ENCODE assay signal across 1 cellular context in the genomic region with DNA sequence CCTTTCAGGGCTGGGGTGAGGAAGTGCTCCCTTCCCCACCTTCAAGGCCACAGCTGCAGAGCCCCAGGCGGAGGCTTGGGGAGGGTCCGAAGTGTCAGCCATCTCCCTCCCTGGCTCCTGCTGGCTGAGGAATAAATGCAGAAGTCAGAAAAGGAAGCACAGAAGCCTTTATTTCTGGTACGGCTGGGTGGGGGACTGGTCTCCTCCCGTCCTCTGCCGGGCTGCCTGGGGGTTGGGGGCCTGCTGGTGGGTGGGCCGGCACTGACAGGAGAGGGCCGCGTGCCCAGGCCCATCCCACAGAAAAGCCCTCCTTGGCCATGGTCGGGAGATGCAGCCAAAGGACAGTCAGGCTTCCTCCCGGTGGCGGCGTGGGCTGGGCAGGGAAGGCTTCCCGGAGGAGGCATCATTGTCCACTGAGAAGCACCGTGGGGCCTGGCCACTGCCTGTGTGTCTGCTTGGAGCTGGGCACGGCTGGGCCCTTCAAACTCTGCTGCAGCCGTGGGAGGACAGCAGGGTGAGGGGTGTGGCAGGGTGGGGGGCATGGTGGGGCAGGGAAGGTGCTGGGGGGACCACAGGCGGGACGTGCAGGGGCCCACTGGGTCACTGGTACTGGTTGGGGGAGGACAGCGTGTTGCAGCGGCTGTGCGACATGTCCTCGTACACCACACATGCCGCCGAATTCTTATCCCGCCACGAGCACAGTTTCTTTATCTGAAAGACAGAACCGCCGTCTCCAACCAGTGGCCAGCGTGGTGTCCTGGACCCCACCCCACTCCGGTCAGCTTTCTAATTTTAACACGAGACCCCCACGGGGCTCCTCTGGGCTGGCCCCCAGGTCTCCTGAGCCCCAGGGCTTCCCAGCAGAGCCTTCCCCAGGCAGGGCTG.
TF ChIP-seq lines count a peak whose summit lies in the region.

No MANE protein-coding gene starts in this region.

TF ChIP-seq in K562, 482 proteins besides CTCF, POLR2A, EP300 and RAD21 (continues in another document):
- TF ChIP-seq CBX3 (IDR thresholded peaks at IDR 0.05; ENCODE audit: borderline replicate concordance in 1 of 2, low read length in 2 of 2) = no peak
- no peak for TF ChIP-seq GTF2F1 (IDR thresholded peaks at IDR 0.05; ENCODE audit: low read depth, low read length)
- TF ChIP-seq, protein P1, sequence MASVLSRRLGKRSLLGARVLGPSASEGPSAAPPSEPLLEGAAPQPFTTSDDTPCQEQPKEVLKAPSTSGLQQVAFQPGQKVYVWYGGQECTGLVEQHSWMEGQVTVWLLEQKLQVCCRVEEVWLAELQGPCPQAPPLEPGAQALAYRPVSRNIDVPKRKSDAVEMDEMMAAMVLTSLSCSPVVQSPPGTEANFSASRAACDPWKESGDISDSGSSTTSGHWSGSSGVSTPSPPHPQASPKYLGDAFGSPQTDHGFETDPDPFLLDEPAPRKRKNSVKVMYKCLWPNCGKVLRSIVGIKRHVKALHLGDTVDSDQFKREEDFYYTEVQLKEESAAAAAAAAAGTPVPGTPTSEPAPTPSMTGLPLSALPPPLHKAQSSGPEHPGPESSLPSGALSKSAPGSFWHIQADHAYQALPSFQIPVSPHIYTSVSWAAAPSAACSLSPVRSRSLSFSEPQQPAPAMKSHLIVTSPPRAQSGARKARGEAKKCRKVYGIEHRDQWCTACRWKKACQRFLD (CRISPR knock-in tag; IDR thresholded peaks at IDR 0.05) = no peak
- no peak for TF ChIP-seq NCOA1 (IDR thresholded peaks at IDR 0.05; ENCODE audit: low read depth)
- TF ChIP-seq BRD9 (IDR thresholded peaks at IDR 0.05; ENCODE audit: low read depth, partially characterized antibody) = no peak
- no peak for TF ChIP-seq ZBTB33 (CRISPR knock-in tag; IDR thresholded peaks at IDR 0.05)
- TF ChIP-seq ZNF639 (CRISPR knock-in tag; conservative IDR thresholded peaks at IDR 0.05 in 1 of 2, IDR thresholded peaks at IDR 0.05 in 1 of 2) = no peak
- no peak for TF ChIP-seq SLC30A9 (CRISPR knock-in tag; IDR thresholded peaks at IDR 0.05)
- peak; percentile 20 for TF ChIP-seq PCBP1 (IDR thresholded peaks at IDR 0.05; ENCODE audit: low read depth, low read length, poor library complexity, severe bottlenecking)
- no peak for TF ChIP-seq MED1 (CRISPR knock-in tag; IDR thresholded peaks at IDR 0.05; ENCODE audit: borderline replicate concordance)
- no peak for TF ChIP-seq ZNF384 (IDR thresholded peaks at IDR 0.05; ENCODE audit: low read depth, low read length)
- no peak for TF ChIP-seq U2AF1 (optimal IDR thresholded peaks at IDR 0.05; ENCODE audit: low read depth, low read length)
- no peak for TF ChIP-seq THRB (CRISPR knock-in tag; conservative IDR thresholded peaks at IDR 0.05)
- no peak for TF ChIP-seq MCM5 (IDR thresholded peaks at IDR 0.05; ENCODE audit: low read depth)
- no peak for TF ChIP-seq NCOA6 (IDR thresholded peaks at IDR 0.05)
- peak; percentile 36; the same call in 1 of the 2 replicates for TF ChIP-seq SPI1 (IDR thresholded peaks at IDR 0.05; ENCODE audit: borderline replicate concordance, low read depth, low read length)
- no peak for TF ChIP-seq ZBED1 (IDR thresholded peaks at IDR 0.05)
- TF ChIP-seq PHTF2 (CRISPR knock-in tag; IDR thresholded peaks at IDR 0.05) = no peak
- no peak for TF ChIP-seq MCM7 (IDR thresholded peaks at IDR 0.05)
- TF ChIP-seq ZNF551 (CRISPR knock-in tag; IDR thresholded peaks at IDR 0.05) = no peak
- TF ChIP-seq RBFOX2 (IDR thresholded peaks at IDR 0.05; ENCODE audit: low read depth, low read length) = no peak
- no peak for TF ChIP-seq NR1H2 (CRISPR knock-in tag; IDR thresholded peaks at IDR 0.05)
- no peak for TF ChIP-seq E2F8 (IDR thresholded peaks at IDR 0.05; ENCODE audit: low read depth, partially characterized antibody)
- TF ChIP-seq, protein P2, sequence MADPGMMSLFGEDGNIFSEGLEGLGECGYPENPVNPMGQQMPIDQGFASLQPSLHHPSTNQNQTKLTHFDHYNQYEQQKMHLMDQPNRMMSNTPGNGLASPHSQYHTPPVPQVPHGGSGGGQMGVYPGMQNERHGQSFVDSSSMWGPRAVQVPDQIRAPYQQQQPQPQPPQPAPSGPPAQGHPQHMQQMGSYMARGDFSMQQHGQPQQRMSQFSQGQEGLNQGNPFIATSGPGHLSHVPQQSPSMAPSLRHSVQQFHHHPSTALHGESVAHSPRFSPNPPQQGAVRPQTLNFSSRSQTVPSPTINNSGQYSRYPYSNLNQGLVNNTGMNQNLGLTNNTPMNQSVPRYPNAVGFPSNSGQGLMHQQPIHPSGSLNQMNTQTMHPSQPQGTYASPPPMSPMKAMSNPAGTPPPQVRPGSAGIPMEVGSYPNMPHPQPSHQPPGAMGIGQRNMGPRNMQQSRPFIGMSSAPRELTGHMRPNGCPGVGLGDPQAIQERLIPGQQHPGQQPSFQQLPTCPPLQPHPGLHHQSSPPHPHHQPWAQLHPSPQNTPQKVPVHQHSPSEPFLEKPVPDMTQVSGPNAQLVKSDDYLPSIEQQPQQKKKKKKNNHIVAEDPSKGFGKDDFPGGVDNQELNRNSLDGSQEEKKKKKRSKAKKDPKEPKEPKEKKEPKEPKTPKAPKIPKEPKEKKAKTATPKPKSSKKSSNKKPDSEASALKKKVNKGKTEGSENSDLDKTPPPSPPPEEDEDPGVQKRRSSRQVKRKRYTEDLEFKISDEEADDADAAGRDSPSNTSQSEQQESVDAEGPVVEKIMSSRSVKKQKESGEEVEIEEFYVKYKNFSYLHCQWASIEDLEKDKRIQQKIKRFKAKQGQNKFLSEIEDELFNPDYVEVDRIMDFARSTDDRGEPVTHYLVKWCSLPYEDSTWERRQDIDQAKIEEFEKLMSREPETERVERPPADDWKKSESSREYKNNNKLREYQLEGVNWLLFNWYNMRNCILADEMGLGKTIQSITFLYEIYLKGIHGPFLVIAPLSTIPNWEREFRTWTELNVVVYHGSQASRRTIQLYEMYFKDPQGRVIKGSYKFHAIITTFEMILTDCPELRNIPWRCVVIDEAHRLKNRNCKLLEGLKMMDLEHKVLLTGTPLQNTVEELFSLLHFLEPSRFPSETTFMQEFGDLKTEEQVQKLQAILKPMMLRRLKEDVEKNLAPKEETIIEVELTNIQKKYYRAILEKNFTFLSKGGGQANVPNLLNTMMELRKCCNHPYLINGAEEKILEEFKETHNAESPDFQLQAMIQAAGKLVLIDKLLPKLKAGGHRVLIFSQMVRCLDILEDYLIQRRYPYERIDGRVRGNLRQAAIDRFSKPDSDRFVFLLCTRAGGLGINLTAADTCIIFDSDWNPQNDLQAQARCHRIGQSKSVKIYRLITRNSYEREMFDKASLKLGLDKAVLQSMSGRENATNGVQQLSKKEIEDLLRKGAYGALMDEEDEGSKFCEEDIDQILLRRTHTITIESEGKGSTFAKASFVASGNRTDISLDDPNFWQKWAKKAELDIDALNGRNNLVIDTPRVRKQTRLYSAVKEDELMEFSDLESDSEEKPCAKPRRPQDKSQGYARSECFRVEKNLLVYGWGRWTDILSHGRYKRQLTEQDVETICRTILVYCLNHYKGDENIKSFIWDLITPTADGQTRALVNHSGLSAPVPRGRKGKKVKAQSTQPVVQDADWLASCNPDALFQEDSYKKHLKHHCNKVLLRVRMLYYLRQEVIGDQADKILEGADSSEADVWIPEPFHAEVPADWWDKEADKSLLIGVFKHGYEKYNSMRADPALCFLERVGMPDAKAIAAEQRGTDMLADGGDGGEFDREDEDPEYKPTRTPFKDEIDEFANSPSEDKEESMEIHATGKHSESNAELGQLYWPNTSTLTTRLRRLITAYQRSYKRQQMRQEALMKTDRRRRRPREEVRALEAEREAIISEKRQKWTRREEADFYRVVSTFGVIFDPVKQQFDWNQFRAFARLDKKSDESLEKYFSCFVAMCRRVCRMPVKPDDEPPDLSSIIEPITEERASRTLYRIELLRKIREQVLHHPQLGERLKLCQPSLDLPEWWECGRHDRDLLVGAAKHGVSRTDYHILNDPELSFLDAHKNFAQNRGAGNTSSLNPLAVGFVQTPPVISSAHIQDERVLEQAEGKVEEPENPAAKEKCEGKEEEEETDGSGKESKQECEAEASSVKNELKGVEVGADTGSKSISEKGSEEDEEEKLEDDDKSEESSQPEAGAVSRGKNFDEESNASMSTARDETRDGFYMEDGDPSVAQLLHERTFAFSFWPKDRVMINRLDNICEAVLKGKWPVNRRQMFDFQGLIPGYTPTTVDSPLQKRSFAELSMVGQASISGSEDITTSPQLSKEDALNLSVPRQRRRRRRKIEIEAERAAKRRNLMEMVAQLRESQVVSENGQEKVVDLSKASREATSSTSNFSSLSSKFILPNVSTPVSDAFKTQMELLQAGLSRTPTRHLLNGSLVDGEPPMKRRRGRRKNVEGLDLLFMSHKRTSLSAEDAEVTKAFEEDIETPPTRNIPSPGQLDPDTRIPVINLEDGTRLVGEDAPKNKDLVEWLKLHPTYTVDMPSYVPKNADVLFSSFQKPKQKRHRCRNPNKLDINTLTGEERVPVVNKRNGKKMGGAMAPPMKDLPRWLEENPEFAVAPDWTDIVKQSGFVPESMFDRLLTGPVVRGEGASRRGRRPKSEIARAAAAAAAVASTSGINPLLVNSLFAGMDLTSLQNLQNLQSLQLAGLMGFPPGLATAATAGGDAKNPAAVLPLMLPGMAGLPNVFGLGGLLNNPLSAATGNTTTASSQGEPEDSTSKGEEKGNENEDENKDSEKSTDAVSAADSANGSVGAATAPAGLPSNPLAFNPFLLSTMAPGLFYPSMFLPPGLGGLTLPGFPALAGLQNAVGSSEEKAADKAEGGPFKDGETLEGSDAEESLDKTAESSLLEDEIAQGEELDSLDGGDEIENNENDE (IDR thresholded peaks at IDR 0.05; ENCODE audit: low read depth, low read length) = no peak
- TF ChIP-seq BCL6 (CRISPR knock-in tag; IDR thresholded peaks at IDR 0.05) = no peak
- TF ChIP-seq, protein P3, sequence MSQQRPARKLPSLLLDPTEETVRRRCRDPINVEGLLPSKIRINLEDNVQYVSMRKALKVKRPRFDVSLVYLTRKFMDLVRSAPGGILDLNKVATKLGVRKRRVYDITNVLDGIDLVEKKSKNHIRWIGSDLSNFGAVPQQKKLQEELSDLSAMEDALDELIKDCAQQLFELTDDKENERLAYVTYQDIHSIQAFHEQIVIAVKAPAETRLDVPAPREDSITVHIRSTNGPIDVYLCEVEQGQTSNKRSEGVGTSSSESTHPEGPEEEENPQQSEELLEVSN (IDR thresholded peaks at IDR 0.05; ENCODE audit: borderline replicate concordance in 1 of 2, extremely low read depth in 1 of 2, insufficient read depth in 1 of 2, insufficient read length in 1 of 2, low read depth in 1 of 2, low read length in 1 of 2, poor library complexity in 1 of 2, severe bottlenecking in 1 of 2) = peak; percentile 39 to 53
- no peak for TF ChIP-seq MTA1 (IDR thresholded peaks at IDR 0.05; ENCODE audit: borderline replicate concordance)
- no peak for TF ChIP-seq MAFK (IDR thresholded peaks at IDR 0.05; ENCODE audit: low read length)
- TF ChIP-seq RBM39 (optimal IDR thresholded peaks at IDR 0.05; ENCODE audit: low read depth, low read length) = no peak
- TF ChIP-seq DIDO1 (tag; IDR thresholded peaks at IDR 0.05; ENCODE audit: low read depth) = no peak
- no peak for TF ChIP-seq ZFP30 (CRISPR knock-in tag; IDR thresholded peaks at IDR 0.05; ENCODE audit: borderline replicate concordance)
- no peak for TF ChIP-seq IRF1 (CRISPR knock-in tag; IDR thresholded peaks at IDR 0.05; ENCODE audit: borderline replicate concordance)
